In genomic region chr2:37623409-37623808, GRCh38 we compare ENCODE assay signal across 17 cellular contexts. TPM values are rescaled to one million over a fixed set of nuclear protein-coding genes. Genes with fewer than 3 reads are reported as not detected.
DNase-seq lines count a peak whose midpoint lies in the region; ATAC-seq and TF ChIP-seq lines count a peak whose summit lies in the region.
"Had no signal": no experiment of that assay in that cellular context is flagged by ENCODE, and none has a peak within 500 bp of the region (broad histone marks: within the 10 kb centered on the region; RNA-seq: fewer than 3 reads in every experiment).

No MANE protein-coding gene starts in this region.

- H3K4me1 ChIP-seq in breast epithelium, result no peaks in the 10 kb centered on the region
- peaks cover 13% of the 10 kb centered on the region for H3K4me1 ChIP-seq in IMR-90 (ENCODE audit: control insufficient read depth, insufficient read depth, low read length)

- H2AK9ac ChIP-seq in IMR-90 (replicated peaks; ENCODE audit: low read depth, low read length, poor library complexity), result no peak overlapping the region

- H2AK5ac ChIP-seq in IMR-90 (ENCODE audit: low read depth, low read length), result peak overlapping the region; percentile 55; the same call in 1 of the 2 replicates

- intact Hi-C loops in MCF 10A (cut with micrococcal nuclease), result no loop called here
- intact Hi-C loops in breast epithelium (cut with DNase I; ENCODE audit: low total_unique reads), result no loop called here
- intact Hi-C loops in IMR-90 (cut with micrococcal nuclease), result loop anchor here (5.0 kb wide), 1 partner anchor 36 kb away; no protein-coding TSS in a partner anchor
- intact Hi-C loops in dendritic cell treated with granulocyte-macrophage colony-stimulating factor and Interleukin-4, amounts not matched to agents 40 ng/mL and 50 ng/mL, for 4 days (cut with micrococcal nuclease), result no loop called here
- intact Hi-C loops in activated T-helper 2 cell treated with anti-CD3 and anti-CD28 coated beads, Interferon-gamma antibody, Interleukin-2, Interleukin-4, amounts not matched to agents 10 μg/mL and 5 μg/mL and 100 μg/mL, durations not matched to agents 14 hours and 24 hours and 36 hours (cut with micrococcal nuclease), result loop anchor here (10.0 kb wide), 1 partner anchor 249 kb away; no protein-coding TSS in a partner anchor

- H3K9me3 Mint-ChIP-seq in MCF 10A (ENCODE audit: unreplicated experiment), result no peaks in the 10 kb centered on the region
- H3K9me3 Mint-ChIP-seq in dendritic cell treated with granulocyte-macrophage colony-stimulating factor and Interleukin-4, amounts not matched to agents 40 ng/mL and 50 ng/mL, for 4 days, result no peaks in the 10 kb centered on the region
- peaks cover 0 to 9% of the 10 kb centered on the region in 2 donors for H3K9me3 Mint-ChIP-seq in stimulated activated naive CD8-positive, alpha-beta T cell treated with anti-CD3 and anti-CD28 coated beads, Interleukin-15, amount 100 ng/mL, for 72 hours
- no peaks in the 10 kb centered on the region for H3K9me3 Mint-ChIP-seq in activated T-helper 2 cell treated with anti-CD3 and anti-CD28 coated beads, Interferon-gamma antibody, Interleukin-2, Interleukin-4, amounts not matched to agents 10 μg/mL and 5 μg/mL and 100 μg/mL, durations not matched to agents 14 hours and 24 hours and 36 hours

- peak overlapping the region; percentile 94 for H2BK5ac ChIP-seq in IMR-90 (ENCODE audit: low read depth, low read length, poor library complexity, severe bottlenecking)

- peaks cover 12% of the 10 kb centered on the region for H3K9me1 ChIP-seq in IMR-90 (ENCODE audit: insufficient read depth, low read length)

- no peak overlapping the region for H3K56ac ChIP-seq in IMR-90 (ENCODE audit: extremely low read depth, insufficient read depth, low read length)

- TF ChIP-seq RAD21 in IMR-90 (IDR thresholded peaks at IDR 0.05; ENCODE audit: low read length), result no peak

- no peak overlapping the region for H3K4me2 ChIP-seq in IMR-90 (ENCODE audit: low read depth, low read length)
- H3K4me2 ChIP-seq: KMS-11 had no signal

- in situ Hi-C loops in IMR-90 (cut with MboI; ENCODE audit: low sequenced_read_pairs), result no loop called here

- no peaks in the 10 kb centered on the region for H3K27me3 Mint-ChIP-seq in MCF 10A (ENCODE audit: insufficient read depth, unreplicated experiment)
- H3K27me3 Mint-ChIP-seq in dendritic cell treated with granulocyte-macrophage colony-stimulating factor and Interleukin-4, amounts not matched to agents 40 ng/mL and 50 ng/mL, for 4 days, result peaks cover 5% of the 10 kb centered on the region
- H3K27me3 Mint-ChIP-seq in stimulated activated naive CD8-positive, alpha-beta T cell treated with anti-CD3 and anti-CD28 coated beads, Interleukin-15, amount 100 ng/mL, for 72 hours, result no peaks in the 10 kb centered on the region
- no peaks in the 10 kb centered on the region for H3K27me3 Mint-ChIP-seq in activated T-helper 2 cell treated with anti-CD3 and anti-CD28 coated beads, Interferon-gamma antibody, Interleukin-2, Interleukin-4, amounts not matched to agents 10 μg/mL and 5 μg/mL and 100 μg/mL, durations not matched to agents 14 hours and 24 hours and 36 hours (ENCODE audit: low read depth)

- H2BK120ac ChIP-seq in IMR-90 (ENCODE audit: low read depth, low read length), result no peak overlapping the region

- H2AFZ ChIP-seq in IMR-90 (replicated peaks; ENCODE audit: low read length, poor library complexity), result no peak overlapping the region

- H3K27ac ChIP-seq in breast epithelium (no peak overlapping the region), IMR-90 (ENCODE audit: insufficient read depth, low read length) (no peak overlapping the region)
- H3K27ac ChIP-seq: KMS-11, psoas muscle, upper lobe of right lung had no signal

- H4K91ac ChIP-seq in IMR-90 (ENCODE audit: insufficient read depth, low read depth, low read length), result no peak overlapping the region

- peaks cover 22% of the 10 kb centered on the region for H3K4me1 Mint-ChIP-seq in MCF 10A (ENCODE audit: insufficient read depth, unreplicated experiment)
- peaks cover 59% of the 10 kb centered on the region for H3K4me1 Mint-ChIP-seq in dendritic cell treated with granulocyte-macrophage colony-stimulating factor and Interleukin-4, amounts not matched to agents 40 ng/mL and 50 ng/mL, for 4 days (ENCODE audit: low read depth)
- peaks cover 73% of the 10 kb centered on the region for H3K4me1 Mint-ChIP-seq in stimulated activated naive CD8-positive, alpha-beta T cell treated with anti-CD3 and anti-CD28 coated beads, Interleukin-15, amount 100 ng/mL, for 72 hours
- H3K4me1 Mint-ChIP-seq in activated T-helper 2 cell treated with anti-CD3 and anti-CD28 coated beads, Interferon-gamma antibody, Interleukin-2, Interleukin-4, amounts not matched to agents 10 μg/mL and 5 μg/mL and 100 μg/mL, durations not matched to agents 14 hours and 24 hours and 36 hours (ENCODE audit: low read depth), result peaks cover 42% of the 10 kb centered on the region

- POLR2A ChIA-PET in MCF 10A (lab: Yijun Ruan, JAX) (interaction anchor here (0.5 to 4.1 kb wide), 7 partner anchors 9 to 83 kb away, joined by 3 to 35 read pairs (median 5); no protein-coding TSS in a partner anchor), IMR-90 (lab: Charles Lee; ENCODE audit: unreplicated experiment) (no interaction called here)

- peak overlapping the region; percentile 66 for H2BK20ac ChIP-seq in IMR-90 (ENCODE audit: low read depth, low read length)

- H3K4me3 ChIP-seq in breast epithelium (no peak overlapping the region), IMR-90 (ENCODE audit: insufficient read depth, low read depth, low read length) (no peak overlapping the region)
- H3K4me3 ChIP-seq: mucosa of descending colon, psoas muscle, upper lobe of right lung had no signal

- no peak for ATAC-seq in IMR-90 (ENCODE audit: low read depth)
- ATAC-seq in stimulated activated naive CD8-positive, alpha-beta T cell treated with anti-CD3 and anti-CD28 coated beads, Interleukin-15, amount 100 ng/mL, for 72 hours, result peak; percentile 37
- ATAC-seq: psoas muscle had no signal

- TF ChIP-seq POLR2A in breast epithelium (IDR thresholded peaks at IDR 0.05) (no peak), IMR-90 (IDR thresholded peaks at IDR 0.05; ENCODE audit: low read depth, low read length) (no peak)

- TF ChIP-seq CTCF in MCF 10A (IDR thresholded peaks at IDR 0.05; ENCODE audit: unreplicated experiment) (no peak), breast epithelium (IDR thresholded peaks at IDR 0.05) (no peak), IMR-90 (conservative IDR thresholded peaks at IDR 0.05; ENCODE audit: low read depth, low read length) (no peak)

- peak overlapping the region; percentile 47; the same call in 1 of the 2 replicates for H3K4ac ChIP-seq in IMR-90 (ENCODE audit: low read depth, low read length)

- H4K8ac ChIP-seq in IMR-90 (ENCODE audit: low read depth in 2 of 2, low read length in 2 of 2), result peak overlapping the region in 1 of 2 experiments; percentile 19; a peak in 1 of 4 replicates

- dilution Hi-C loops in IMR-90 (cut with HindIII; ENCODE audit: low sequenced_read_pairs, unreplicated experiment), result no loop called here

- H3K79me1 ChIP-seq in IMR-90 (ENCODE audit: low read depth in 1 of 2, low read length in 2 of 2), result peaks cover 0 to 11% of the 10 kb centered on the region in 2 experiments; a peak in 1 of 4 replicates

- BruUV-seq in MCF 10A (replicated peaks; lab: Mats Ljungman, UMichigan) (no TSS peak), IMR-90 (replicated peaks; lab: Mats Ljungman, UMichigan) (no TSS peak)

- H3K14ac ChIP-seq in IMR-90 (replicated peaks; ENCODE audit: low read depth, low read length), result peak overlapping the region; percentile 14

- H4K5ac ChIP-seq in IMR-90 (ENCODE audit: low read depth, low read length), result no peak overlapping the region

- CTCF ChIA-PET in MCF 10A (lab: Yijun Ruan, JAX) (interaction anchor here (0.5 to 0.6 kb wide), 3 partner anchors 24 to 208 kb away, joined by 3 read pairs; no protein-coding TSS in a partner anchor), IMR-90 (lab: Yijun Ruan, JAX) (interaction anchor here (0.6 kb wide), 1 partner anchor 40 kb away, joined by 3 read pairs; no protein-coding TSS in a partner anchor)

- H3K23ac ChIP-seq in IMR-90 (ENCODE audit: low read depth, low read length), result 0 out of 2 replicates have a peak overlapping the region, but pooled peaks have one; percentile 34

- DNase-seq in MCF 10A (ENCODE audit: unreplicated experiment) (no peak), breast epithelium (ENCODE audit: low spot score in 2 of 2) (no peak), IMR-90 (no peak), epidermal melanocyte (ENCODE audit: insufficient read length, low spot score) (no peak), 8988T (no peak)
- no peak for DNase-seq in stimulated activated naive CD8-positive, alpha-beta T cell treated with anti-CD3 and anti-CD28 coated beads, Interleukin-15, amount 100 ng/mL, for 72 hours
- DNase-seq in activated T-helper 2 cell treated with anti-CD3 and anti-CD28 coated beads, Interferon-gamma antibody, Interleukin-2, Interleukin-4, amounts not matched to agents 10 μg/mL and 5 μg/mL and 100 μg/mL, durations not matched to agents 14 hours and 24 hours and 36 hours (ENCODE audit: low spot score), result no peak
- DNase-seq: central memory CD4-positive, alpha-beta T cell; glutamatergic neuron; islet precursor cell; mucosa of descending colon; NCI-H1694; NCI-H524; psoas muscle; upper lobe of right lung had no signal

- no peaks in the 10 kb centered on the region for H3K9me3 ChIP-seq in breast epithelium
- H3K9me3 ChIP-seq in IMR-90 (ENCODE audit: control insufficient read depth, insufficient read depth, low read length), result no peaks in the 10 kb centered on the region
- H3K9me3 ChIP-seq: mucosa of descending colon, psoas muscle, upper lobe of right lung had no signal

- peak overlapping the region; percentile 76; the same call in 2 of the 3 replicates for H2BK15ac ChIP-seq in IMR-90 (ENCODE audit: low read depth, low read length)

- no peaks in the 10 kb centered on the region for H3K36me3 Mint-ChIP-seq in MCF 10A (ENCODE audit: insufficient read depth, unreplicated experiment)
- no peaks in the 10 kb centered on the region for H3K36me3 Mint-ChIP-seq in dendritic cell treated with granulocyte-macrophage colony-stimulating factor and Interleukin-4, amounts not matched to agents 40 ng/mL and 50 ng/mL, for 4 days (ENCODE audit: low read depth)
- H3K36me3 Mint-ChIP-seq in activated T-helper 2 cell treated with anti-CD3 and anti-CD28 coated beads, Interferon-gamma antibody, Interleukin-2, Interleukin-4, amounts not matched to agents 10 μg/mL and 5 μg/mL and 100 μg/mL, durations not matched to agents 14 hours and 24 hours and 36 hours (ENCODE audit: low read depth), result no peaks in the 10 kb centered on the region

- no peak overlapping the region for H3K4me3 Mint-ChIP-seq in MCF 10A (ENCODE audit: unreplicated experiment)
- H3K4me3 Mint-ChIP-seq in dendritic cell treated with granulocyte-macrophage colony-stimulating factor and Interleukin-4, amounts not matched to agents 40 ng/mL and 50 ng/mL, for 4 days, result no peak overlapping the region
- peak overlapping the region in 1 of 2 donors; percentile 70 for H3K4me3 Mint-ChIP-seq in stimulated activated naive CD8-positive, alpha-beta T cell treated with anti-CD3 and anti-CD28 coated beads, Interleukin-15, amount 100 ng/mL, for 72 hours
- no peak overlapping the region for H3K4me3 Mint-ChIP-seq in activated T-helper 2 cell treated with anti-CD3 and anti-CD28 coated beads, Interferon-gamma antibody, Interleukin-2, Interleukin-4, amounts not matched to agents 10 μg/mL and 5 μg/mL and 100 μg/mL, durations not matched to agents 14 hours and 24 hours and 36 hours (ENCODE audit: low read depth)

- H3K27me3 ChIP-seq in breast epithelium (no peaks in the 10 kb centered on the region), IMR-90 (ENCODE audit: control insufficient read depth, insufficient read depth, low read length) (no peaks in the 10 kb centered on the region)
- H3K27me3 ChIP-seq: upper lobe of right lung had no signal

- no peaks in the 10 kb centered on the region for H3K36me3 ChIP-seq in breast epithelium
- H3K36me3 ChIP-seq in IMR-90 (ENCODE audit: control insufficient read depth, insufficient read depth, low read length), result no peaks in the 10 kb centered on the region
- H3K36me3 ChIP-seq: upper lobe of right lung had no signal

- no peak overlapping the region for H3K9ac ChIP-seq in IMR-90 (ENCODE audit: low read depth, low read length)
- H3K9ac ChIP-seq: KMS-11 had no signal

- H3K18ac ChIP-seq in IMR-90 (ENCODE audit: low read depth, low read length), result peak overlapping the region; percentile 31; the same call in 1 of the 2 replicates

- peak overlapping the region; percentile 59 for H3K27ac Mint-ChIP-seq in MCF 10A (ENCODE audit: low read depth, unreplicated experiment)
- peak overlapping the region; percentile 71 for H3K27ac Mint-ChIP-seq in dendritic cell treated with granulocyte-macrophage colony-stimulating factor and Interleukin-4, amounts not matched to agents 40 ng/mL and 50 ng/mL, for 4 days
- H3K27ac Mint-ChIP-seq in stimulated activated naive CD8-positive, alpha-beta T cell treated with anti-CD3 and anti-CD28 coated beads, Interleukin-15, amount 100 ng/mL, for 72 hours, result peak overlapping the region; percentile 62 to 93
- no peak overlapping the region for H3K27ac Mint-ChIP-seq in activated T-helper 2 cell treated with anti-CD3 and anti-CD28 coated beads, Interferon-gamma antibody, Interleukin-2, Interleukin-4, amounts not matched to agents 10 μg/mL and 5 μg/mL and 100 μg/mL, durations not matched to agents 14 hours and 24 hours and 36 hours

- no peaks in the 10 kb centered on the region for H4K20me1 ChIP-seq in IMR-90 (ENCODE audit: insufficient read depth, low read length)

RNA-seq across cellular contexts. Expression of gene CDC42EP3, which starts 48.0 kb away (rescaled TPM):
- total RNA-seq in MCF 10A (2022), result 55.4 and 61.3 TPM in 2 replicates
- 10 to 100 TPM; 19.5 to 35.7 (median 35.7) TPM for total RNA-seq in breast epithelium
- 152 and 167 TPM in 2 replicates for total RNA-seq in IMR-90 (2012; rRNA removed)
- polyA plus RNA-seq in IMR-90 (2012; rRNA removed), result 177 and 193 TPM in 2 replicates
- 71.7 and 119 TPM in 2 replicates for polyA plus RNA-seq in IMR-90 (2012; cell fraction: cytosol; rRNA removed)
- 63.1 and 123 TPM in 2 replicates for polyA plus RNA-seq in IMR-90 (2012; cell fraction: nucleus; rRNA removed; ENCODE audit: low replicate concordance)
- 8.6 and 9.8 TPM in 2 replicates for total RNA-seq in activated T-helper 2 cell treated with anti-CD3 and anti-CD28 coated beads, Interferon-gamma antibody, Interleukin-2, Interleukin-4, amounts not matched to agents 10 μg/mL and 5 μg/mL and 100 μg/mL, durations not matched to agents 14 hours and 24 hours and 36 hours

Comparison
In these comparisons a context has a peak if more than half of its experiments do, and no peak if none do; other contexts are left out.
1. intact Hi-C loops: an anchor here in IMR-90 (5.0 kb wide) and activated T-helper 2 cell treated with anti-CD3 and anti-CD28 coated beads, Interferon-gamma antibody, Interleukin-2, Interleukin-4, amounts not matched to agents 10 μg/mL and 5 μg/mL and 100 μg/mL, durations not matched to agents 14 hours and 24 hours and 36 hours (10.0 kb wide); none called in MCF 10A, breast epithelium and dendritic cell treated with granulocyte-macrophage colony-stimulating factor and Interleukin-4, amounts not matched to agents 40 ng/mL and 50 ng/mL, for 4 days.